In the genomic region with DNA sequence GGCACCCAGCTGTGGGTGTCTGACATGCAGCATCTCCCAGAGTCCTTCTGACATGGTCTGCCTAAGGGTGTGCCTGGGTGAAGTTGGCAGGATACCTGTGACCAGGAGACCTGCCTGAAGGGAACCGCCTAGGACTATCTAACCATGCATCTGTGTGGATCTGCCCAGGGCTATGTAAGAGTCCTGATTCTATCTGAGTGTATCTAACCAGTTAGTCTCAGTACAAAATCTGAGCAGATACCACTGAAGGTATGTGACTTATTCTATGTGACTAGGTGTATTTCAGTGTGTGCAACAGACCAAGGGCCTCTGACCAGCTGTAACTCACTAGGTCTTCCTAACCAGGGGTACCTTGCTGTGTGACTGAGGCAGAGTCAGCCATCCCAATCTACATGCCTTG, we compare ENCODE assay signal across 33 cellular contexts.
"Had no signal": no experiment of that assay in that cellular context is flagged by ENCODE, and none has a peak within 500 bp of the region (broad histone marks: within the 10 kb centered on the region; RNA-seq: fewer than 3 reads in every experiment).

No MANE protein-coding gene starts in this region.

- DNase-seq: activated CD4-positive, alpha-beta memory T cell treated with anti-CD3 and anti-CD28 coated beads, Interleukin-2, amount 10 ng/mL, durations not matched to agents 7 days and 5 days; activated CD4-positive, alpha-beta T cell treated with anti-CD3 and anti-CD28 coated beads for 1 hour; activated CD4-positive, alpha-beta T cell treated with anti-CD3 and anti-CD28 coated beads for 4 hours; activated CD4-positive, alpha-beta T cell treated with anti-CD3 and anti-CD28 coated beads, Interleukin-2, amount 10 ng/mL, durations not matched to agents 7 days and 5 days; activated CD4-positive, alpha-beta T cell treated with anti-CD3 and anti-CD28 coated beads, Interleukin-2, amount 50 U/mL, for 4 hours; activated CD4-positive, CD25-positive, alpha-beta regulatory T cell; activated CD8-positive, alpha-beta memory T cell treated with anti-CD3 and anti-CD28 coated beads, Interleukin-2, amount 50 U/mL, for 48 hours; activated gamma-delta T cell; activated naive CD4-positive, alpha-beta T cell; activated naive CD4-positive, alpha-beta T cell treated with anti-CD3 and anti-CD28 coated beads, Interleukin-2, amount 10 ng/mL, durations not matched to agents 7 days and 5 days; activated naive CD8-positive, alpha-beta T cell treated with anti-CD3 and anti-CD28 coated beads, Interleukin-2, amount 10 ng/mL, durations not matched to agents 7 days and 5 days; activated T-cell treated with anti-CD3 and anti-CD28 coated beads for 4 hours; activated T-cell treated with anti-CD3 and anti-CD28 coated beads, Interleukin-2, amount 50 U/mL, for 24 hours; activated T-cell treated with anti-CD3 and anti-CD28 coated beads, Interleukin-2, amount 50 U/mL, for 72 hours; dorsolateral prefrontal cortex; effector memory CD4-positive, alpha-beta T cell; endodermal cell; foreskin fibroblast; glutamatergic neuron; SW 1271; T-helper 1 cell; T-helper 17 cell; T1000 had no signal

- H3K4me3 ChIP-seq: ascending aorta, breast epithelium, cardiac muscle cell, coronary artery, dorsolateral prefrontal cortex had no signal

- H3K4me1 Mint-ChIP-seq: activated CD4-positive, alpha-beta memory T cell treated with anti-CD3 and anti-CD28 coated beads, Interleukin-2, amount 10 ng/mL, durations not matched to agents 7 days and 5 days; activated CD4-positive, alpha-beta T cell treated with anti-CD3 and anti-CD28 coated beads, Interleukin-2, amount 10 ng/mL, durations not matched to agents 7 days and 5 days; activated naive CD4-positive, alpha-beta T cell treated with anti-CD3 and anti-CD28 coated beads, Interleukin-2, amount 10 ng/mL, durations not matched to agents 7 days and 5 days; activated naive CD8-positive, alpha-beta T cell treated with anti-CD3 and anti-CD28 coated beads, Interleukin-2, amount 10 ng/mL, durations not matched to agents 7 days and 5 days; brain; central memory CD8-positive, alpha-beta T cell had no signal

- H3K27ac ChIP-seq: ascending aorta, breast epithelium, cardiac muscle cell, coronary artery, dorsolateral prefrontal cortex had no signal

- H3K27me3 Mint-ChIP-seq: activated CD4-positive, alpha-beta memory T cell treated with anti-CD3 and anti-CD28 coated beads, Interleukin-2, amount 10 ng/mL, durations not matched to agents 7 days and 5 days; activated CD4-positive, alpha-beta T cell treated with anti-CD3 and anti-CD28 coated beads, Interleukin-2, amount 10 ng/mL, durations not matched to agents 7 days and 5 days; activated naive CD4-positive, alpha-beta T cell treated with anti-CD3 and anti-CD28 coated beads, Interleukin-2, amount 10 ng/mL, durations not matched to agents 7 days and 5 days; activated naive CD8-positive, alpha-beta T cell treated with anti-CD3 and anti-CD28 coated beads, Interleukin-2, amount 10 ng/mL, durations not matched to agents 7 days and 5 days; activated T-cell treated with anti-CD3 and anti-CD28 coated beads, Interleukin-2, amount 50 U/mL, for 24 hours; central memory CD8-positive, alpha-beta T cell; T-helper 17 cell had no signal

- H3K4me3 Mint-ChIP-seq: activated CD4-positive, alpha-beta memory T cell treated with anti-CD3 and anti-CD28 coated beads, Interleukin-2, amount 10 ng/mL, durations not matched to agents 7 days and 5 days; activated CD4-positive, alpha-beta T cell treated with anti-CD3 and anti-CD28 coated beads, Interleukin-2, amount 10 ng/mL, durations not matched to agents 7 days and 5 days; activated naive CD4-positive, alpha-beta T cell treated with anti-CD3 and anti-CD28 coated beads, Interleukin-2, amount 10 ng/mL, durations not matched to agents 7 days and 5 days; activated naive CD8-positive, alpha-beta T cell treated with anti-CD3 and anti-CD28 coated beads, Interleukin-2, amount 10 ng/mL, durations not matched to agents 7 days and 5 days; activated T-cell treated with anti-CD3 and anti-CD28 coated beads, Interleukin-2, amount 50 U/mL, for 24 hours; activated T-cell treated with anti-CD3 and anti-CD28 coated beads, Interleukin-2, amount 50 U/mL, for 72 hours; brain; central memory CD8-positive, alpha-beta T cell; dendritic cell treated with granulocyte-macrophage colony-stimulating factor and Interleukin-4, amounts not matched to agents 40 ng/mL and 50 ng/mL, for 4 days; endodermal cell; T-helper 17 cell; T-helper 2 cell treated with Interferon-gamma antibody and Interleukin-4, amounts not matched to agents 5 μg/mL and 100 μg/mL, for 36 hours had no signal

- H3K27ac Mint-ChIP-seq: activated CD4-positive, alpha-beta memory T cell treated with anti-CD3 and anti-CD28 coated beads, Interleukin-2, amount 10 ng/mL, durations not matched to agents 7 days and 5 days; activated CD4-positive, alpha-beta T cell treated with anti-CD3 and anti-CD28 coated beads, Interleukin-2, amount 10 ng/mL, durations not matched to agents 7 days and 5 days; activated naive CD4-positive, alpha-beta T cell treated with anti-CD3 and anti-CD28 coated beads, Interleukin-2, amount 10 ng/mL, durations not matched to agents 7 days and 5 days; activated naive CD4-positive, alpha-beta T cell treated with anti-CD3 and anti-CD28 coated beads, Interleukin-2, amount 50 U/mL, for 72 hours; activated naive CD8-positive, alpha-beta T cell treated with anti-CD3 and anti-CD28 coated beads, Interleukin-2, amount 10 ng/mL, durations not matched to agents 7 days and 5 days; activated T-cell treated with anti-CD3 and anti-CD28 coated beads, Interleukin-2, amount 50 U/mL, for 24 hours; activated T-cell treated with anti-CD3 and anti-CD28 coated beads, Interleukin-2, amount 50 U/mL, for 72 hours; brain; dendritic cell treated with granulocyte-macrophage colony-stimulating factor and Interleukin-4, amounts not matched to agents 40 ng/mL and 50 ng/mL, for 4 days; endodermal cell; T-helper 17 cell; T-helper 2 cell treated with Interferon-gamma antibody and Interleukin-4, amounts not matched to agents 5 μg/mL and 100 μg/mL, for 36 hours had no signal

- H3K9me3 ChIP-seq: ascending aorta, breast epithelium had no signal

- H3K36me3 ChIP-seq: ascending aorta, breast epithelium, cardiac muscle cell had no signal

- H3K27me3 ChIP-seq: ascending aorta, breast epithelium, cardiac muscle cell had no signal

- ATAC-seq: activated naive CD4-positive, alpha-beta T cell treated with anti-CD3 and anti-CD28 coated beads, Interleukin-2, amount 50 U/mL, for 72 hours; activated T-cell treated with anti-CD3 and anti-CD28 coated beads, Interleukin-2, amount 50 U/mL, for 72 hours; esophagus mucosa; T-helper 17 cell had no signal

- H3K36me3 Mint-ChIP-seq: activated naive CD4-positive, alpha-beta T cell treated with anti-CD3 and anti-CD28 coated beads, Interleukin-2, amount 10 ng/mL, durations not matched to agents 7 days and 5 days; activated naive CD4-positive, alpha-beta T cell treated with anti-CD3 and anti-CD28 coated beads, Interleukin-2, amount 50 U/mL, for 72 hours; activated naive CD8-positive, alpha-beta T cell treated with anti-CD3 and anti-CD28 coated beads, Interleukin-2, amount 10 ng/mL, durations not matched to agents 7 days and 5 days; brain had no signal

- H3K9me3 Mint-ChIP-seq: activated CD4-positive, alpha-beta memory T cell treated with anti-CD3 and anti-CD28 coated beads, Interleukin-2, amount 10 ng/mL, durations not matched to agents 7 days and 5 days; activated CD4-positive, alpha-beta T cell treated with anti-CD3 and anti-CD28 coated beads, Interleukin-2, amount 10 ng/mL, durations not matched to agents 7 days and 5 days; activated naive CD4-positive, alpha-beta T cell treated with anti-CD3 and anti-CD28 coated beads, Interleukin-2, amount 10 ng/mL, durations not matched to agents 7 days and 5 days; activated naive CD4-positive, alpha-beta T cell treated with anti-CD3 and anti-CD28 coated beads, Interleukin-2, amount 50 U/mL, for 72 hours; activated naive CD8-positive, alpha-beta T cell treated with anti-CD3 and anti-CD28 coated beads, Interleukin-2, amount 10 ng/mL, durations not matched to agents 7 days and 5 days; activated T-cell treated with anti-CD3 and anti-CD28 coated beads, Interleukin-2, amount 50 U/mL, for 24 hours; activated T-cell treated with anti-CD3 and anti-CD28 coated beads, Interleukin-2, amount 50 U/mL, for 72 hours; brain; central memory CD8-positive, alpha-beta T cell; dendritic cell treated with granulocyte-macrophage colony-stimulating factor and Interleukin-4, amounts not matched to agents 40 ng/mL and 50 ng/mL, for 4 days; endodermal cell; T-helper 2 cell treated with Interferon-gamma antibody and Interleukin-4, amounts not matched to agents 5 μg/mL and 100 μg/mL, for 36 hours had no signal

- H3K4me1 ChIP-seq: ascending aorta, breast epithelium had no signal
